1 cellular context compared by ENCODE assay signal in the genomic region with DNA sequence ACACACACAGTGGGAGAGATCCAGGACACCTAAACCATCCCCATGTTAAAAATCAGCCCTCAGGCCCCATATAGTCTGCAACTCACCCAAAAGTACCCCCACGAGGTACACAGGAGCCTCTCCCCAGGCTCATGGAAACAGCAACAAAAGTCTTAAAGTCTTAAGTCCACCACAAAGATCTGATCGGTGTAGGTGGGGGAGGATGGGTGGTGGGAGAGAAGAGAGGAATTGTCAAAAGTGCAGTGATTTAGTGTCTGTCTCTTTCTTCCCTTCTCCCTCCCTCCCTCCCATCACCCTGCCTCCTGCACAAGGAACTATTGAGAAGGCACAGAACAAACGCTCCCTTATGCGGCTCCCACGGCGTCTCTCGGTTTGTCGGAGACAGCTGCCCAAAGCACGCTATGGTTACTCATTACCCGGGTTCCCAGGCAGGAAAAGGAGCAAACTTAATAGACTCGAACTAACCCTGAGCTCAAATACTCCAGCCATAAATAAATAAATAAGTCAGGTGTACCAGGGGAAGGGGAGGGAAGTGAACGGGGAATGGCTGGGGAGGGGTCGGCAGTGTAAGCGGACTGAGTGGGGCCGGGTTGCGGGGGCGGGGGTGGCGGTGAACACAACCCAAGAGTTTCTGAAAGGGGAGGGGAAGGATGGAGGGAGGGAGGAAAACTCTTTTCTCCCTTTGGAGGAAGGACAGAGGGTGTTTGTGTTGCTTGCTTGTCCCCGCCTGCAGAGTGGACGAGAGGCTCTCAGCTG.
TF ChIP-seq lines count a peak whose summit lies in the region.

No MANE protein-coding gene starts in this region.

TF ChIP-seq in GM12878, 131 proteins besides CTCF, POLR2A, EP300 and RAD21 (continued from another document):
- no peak for TF ChIP-seq REST (IDR thresholded peaks at IDR 0.05; ENCODE audit: low read depth, low read length)
TF ChIP-seq in GM12878: peak in this region for 10.
